8 cellular contexts compared by ENCODE assay signal in genomic region chr2:237201461-237202287, GRCh38.
DNase-seq lines count a peak whose midpoint lies in the region; ATAC-seq and TF ChIP-seq lines count a peak whose summit lies in the region.

No MANE protein-coding gene starts in this region.

- H3K27me3 Mint-ChIP-seq in Calu3 (ENCODE audit: unreplicated experiment): peaks cover 7% of the 10 kb centered on the region
- H3K27me3 Mint-ChIP-seq in activated CD4-positive, alpha-beta T cell treated with anti-CD3 and anti-CD28 coated beads for 36 hours: peaks cover 4% of the 10 kb centered on the region

- POLR2A ChIA-PET in activated CD4-positive, alpha-beta T cell treated with anti-CD3 and anti-CD28 coated beads for 36 hours (lab: Charles Lee): no interaction called here

- DNase-seq in Calu3: peak; percentile 77
- DNase-seq in SW480 (ENCODE audit: low spot score): peak; percentile 90
- DNase-seq in left kidney (ENCODE audit: low read depth, low spot score): peak; percentile 55
- DNase-seq in cortex of kidney (lab: John Stamatoyannopoulos, UW): no peak
- no peak for DNase-seq in activated CD4-positive, alpha-beta T cell treated with anti-CD3 and anti-CD28 coated beads for 36 hours
- no peak for DNase-seq in NCI-H446 treated with DMSO at 0.1 percent for 48 hours (lab: John Stamatoyannopoulos, UW)
- DNase-seq in mesenteric fat pad (ENCODE audit: low spot score): no peak

- no peaks in the 10 kb centered on the region for H3K36me3 Mint-ChIP-seq in Calu3 (ENCODE audit: insufficient read depth, unreplicated experiment)
- H3K36me3 Mint-ChIP-seq in activated CD4-positive, alpha-beta T cell treated with anti-CD3 and anti-CD28 coated beads for 36 hours (ENCODE audit: low read depth): no peaks in the 10 kb centered on the region

- no TSS peak for BruUV-seq in Calu3 (replicated peaks; lab: Mats Ljungman, UMichigan)

- no peak overlapping the region for H3K4me3 Mint-ChIP-seq in Calu3 (ENCODE audit: low read depth, unreplicated experiment)
- no peak overlapping the region for H3K4me3 Mint-ChIP-seq in activated CD4-positive, alpha-beta T cell treated with anti-CD3 and anti-CD28 coated beads for 36 hours

- H3K4me1 Mint-ChIP-seq in Calu3 (ENCODE audit: low read depth, unreplicated experiment): peaks cover 39% of the 10 kb centered on the region
- no peaks in the 10 kb centered on the region for H3K4me1 Mint-ChIP-seq in activated CD4-positive, alpha-beta T cell treated with anti-CD3 and anti-CD28 coated beads for 36 hours

- H3K27ac Mint-ChIP-seq in Calu3 (ENCODE audit: unreplicated experiment): peak overlapping the region; percentile 61
- no peak overlapping the region for H3K27ac Mint-ChIP-seq in activated CD4-positive, alpha-beta T cell treated with anti-CD3 and anti-CD28 coated beads for 36 hours

- intact Hi-C loops in Calu3 (cut with micrococcal nuclease; ENCODE audit: unreplicated experiment): no loop called here
- intact Hi-C loops in activated CD4-positive, alpha-beta T cell treated with anti-CD3 and anti-CD28 coated beads for 36 hours (cut with DNase I, micrococcal nuclease): no loop called here

- TF ChIP-seq CTCF in Calu3 (IDR thresholded peaks at IDR 0.05; ENCODE audit: unreplicated experiment): no peak

- ATAC-seq in HG02571 (IDR thresholded peaks at IDR 0.05; ENCODE audit: unreplicated experiment): peak; percentile 75
- ATAC-seq in activated CD4-positive, alpha-beta T cell treated with anti-CD3 and anti-CD28 coated beads for 36 hours: no peak

- CTCF ChIA-PET in Calu3 (lab: Charles Lee): interaction anchor here (0.7 to 1.5 kb wide), 4 partner anchors 9 to 26 kb away, joined by 3 to 5 read pairs (median 4); no protein-coding TSS in a partner anchor
- CTCF ChIA-PET in activated CD4-positive, alpha-beta T cell treated with anti-CD3 and anti-CD28 coated beads for 36 hours (lab: Charles Lee): interaction anchor here (1.5 to 1.6 kb wide), 2 partner anchors 26 to 311 kb away, joined by 5 to 6 read pairs; no protein-coding TSS in a partner anchor

- peaks cover 3% of the 10 kb centered on the region for H3K9me3 Mint-ChIP-seq in Calu3 (ENCODE audit: low read depth, unreplicated experiment)
- no peaks in the 10 kb centered on the region for H3K9me3 Mint-ChIP-seq in activated CD4-positive, alpha-beta T cell treated with anti-CD3 and anti-CD28 coated beads for 36 hours (ENCODE audit: low read depth)

Comparison
In these comparisons a context has a peak if more than half of its experiments do, and no peak if none do; other contexts are left out.
1. DNase-seq: peak in Calu3 (single experiment), SW480 (single experiment) and left kidney (single experiment); none in cortex of kidney (single experiment), activated CD4-positive, alpha-beta T cell treated with anti-CD3 and anti-CD28 coated beads for 36 hours (single experiment), NCI-H446 treated with DMSO at 0.1 percent for 48 hours (single experiment) and mesenteric fat pad (single experiment).